22 cellular contexts compared by ENCODE assay signal in genomic region chr12:41936333-41936732, GRCh38.
"Had no signal": no experiment of that assay in that cellular context is flagged by ENCODE, and none has a peak within 500 bp of the region (broad histone marks: within the 10 kb centered on the region; RNA-seq: fewer than 3 reads in every experiment).

No MANE protein-coding gene starts in this region.

- H3K27me3 ChIP-seq: colonic mucosa, tibial artery had no signal

- H3K9me3 Mint-ChIP-seq: activated CD4-positive, alpha-beta memory T cell treated with anti-CD3 and anti-CD28 coated beads, Interleukin-2, amount 10 ng/mL, durations not matched to agents 7 days and 5 days; activated naive CD4-positive, alpha-beta T cell treated with anti-CD3 and anti-CD28 coated beads for 36 hours; activated T-helper 17 cell treated with anti-CD3 and anti-CD28 coated beads, Interleukin-2, amount 50 U/mL, for 72 hours; central memory CD8-positive, alpha-beta T cell; stimulated activated memory B cell treated with anti-CD40 and anti-IgM and Interleukin-4, amounts not matched to agents 10 μg/mL and 1 μg/mL and 100 μg/mL, for 72 hours had no signal

- DNase-seq: activated CD4-positive, alpha-beta memory T cell treated with anti-CD3 and anti-CD28 coated beads, Interleukin-2, amount 10 ng/mL, durations not matched to agents 7 days and 5 days; activated CD4-positive, alpha-beta T cell treated with anti-CD3 and anti-CD28 coated beads for 48 hours; activated CD4-positive, CD25-positive, alpha-beta regulatory T cell; activated CD8-positive, alpha-beta memory T cell treated with anti-CD3 and anti-CD28 coated beads, Interleukin-2, amount 10 ng/mL, durations not matched to agents 7 days and 5 days; activated naive CD4-positive, alpha-beta T cell treated with anti-CD3 and anti-CD28 coated beads for 36 hours; anterior cingulate cortex; colonic mucosa; foreskin melanocyte; glutamatergic neuron; hippocampal formation; islet precursor cell; midbrain; nephron progenitor cell; nucleus accumbens; spleen; stimulated activated CD4-positive, alpha-beta T cell treated with anti-CD3 and anti-CD28 coated beads, Interleukin-4, amount 100 ng/mL, for 4 hours; tibial artery had no signal

- H3K4me3 ChIP-seq: colonic mucosa, spleen, tibial artery had no signal

- H3K27ac Mint-ChIP-seq: activated CD4-positive, alpha-beta memory T cell treated with anti-CD3 and anti-CD28 coated beads, Interleukin-2, amount 10 ng/mL, durations not matched to agents 7 days and 5 days; activated CD8-positive, alpha-beta memory T cell treated with anti-CD3 and anti-CD28 coated beads, Interleukin-2, amount 10 ng/mL, durations not matched to agents 7 days and 5 days; activated naive CD4-positive, alpha-beta T cell treated with anti-CD3 and anti-CD28 coated beads for 36 hours; activated T-helper 17 cell treated with anti-CD3 and anti-CD28 coated beads, Interleukin-2, amount 50 U/mL, for 72 hours; nephron progenitor cell; stimulated activated memory B cell treated with anti-CD40 and anti-IgM and Interleukin-4, amounts not matched to agents 10 μg/mL and 1 μg/mL and 100 μg/mL, for 72 hours had no signal

- H3K4me3 Mint-ChIP-seq: activated CD4-positive, alpha-beta memory T cell treated with anti-CD3 and anti-CD28 coated beads, Interleukin-2, amount 10 ng/mL, durations not matched to agents 7 days and 5 days; activated CD8-positive, alpha-beta memory T cell treated with anti-CD3 and anti-CD28 coated beads, Interleukin-2, amount 10 ng/mL, durations not matched to agents 7 days and 5 days; activated naive CD4-positive, alpha-beta T cell treated with anti-CD3 and anti-CD28 coated beads for 36 hours; activated T-helper 17 cell treated with anti-CD3 and anti-CD28 coated beads, Interleukin-2, amount 50 U/mL, for 72 hours; brain; central memory CD8-positive, alpha-beta T cell; nephron progenitor cell; stimulated activated memory B cell treated with anti-CD40 and anti-IgM and Interleukin-4, amounts not matched to agents 10 μg/mL and 1 μg/mL and 100 μg/mL, for 72 hours had no signal

- H3K36me3 ChIP-seq: colonic mucosa, spleen, tibial artery had no signal

- H3K4me1 ChIP-seq: colonic mucosa had no signal

- H3K27ac ChIP-seq: colonic mucosa, spleen had no signal

- ATAC-seq: activated CD8-positive, alpha-beta memory T cell treated with anti-CD3 and anti-CD28 coated beads, Interleukin-2, amount 10 ng/mL, durations not matched to agents 7 days and 5 days; activated T-helper 17 cell treated with anti-CD3 and anti-CD28 coated beads, Interleukin-2, amount 50 U/mL, for 72 hours; left lobe of liver; stimulated activated memory B cell treated with anti-CD40 and anti-IgM and Interleukin-4, amounts not matched to agents 10 μg/mL and 1 μg/mL and 100 μg/mL, for 72 hours had no signal

- H3K9me3 ChIP-seq: colonic mucosa, spleen, tibial artery had no signal

- H3K36me3 Mint-ChIP-seq: activated CD8-positive, alpha-beta memory T cell treated with anti-CD3 and anti-CD28 coated beads, Interleukin-2, amount 10 ng/mL, durations not matched to agents 7 days and 5 days; stimulated activated memory B cell treated with anti-CD40 and anti-IgM and Interleukin-4, amounts not matched to agents 10 μg/mL and 1 μg/mL and 100 μg/mL, for 72 hours had no signal
